8 cellular contexts compared by ENCODE assay signal in genomic region chr18:49447810-49448745, GRCh38. TPM values are rescaled to one million over a fixed set of nuclear protein-coding genes. Genes with fewer than 3 reads are reported as not detected.
DNase-seq lines count a peak whose midpoint lies in the region; ATAC-seq, FAIRE-seq and TF ChIP-seq lines count a peak whose summit lies in the region.

No MANE protein-coding gene starts in this region.

- peak; percentile 91 for FAIRE-seq in H1 (lab: Jason Lieb, UNC)

- no peaks in the 10 kb centered on the region for H3K23me2 ChIP-seq in H1 (ENCODE audit: low read depth, low read length)

- DNase-seq in GF-D8 (lab: John Stamatoyannopoulos, UW), result peak; percentile 31
- DNase-seq in NCI-H1092 (lab: John Stamatoyannopoulos, UW), result peak; percentile 9
- no peak for DNase-seq in H1 (ENCODE audit: low read depth in 1 of 2, low spot score in 2 of 2)
- DNase-seq in naive thymus-derived CD8-positive, alpha-beta T cell, result peak in 5 of 10 donors; percentile 24 to 59 (median 32)
- no peak for DNase-seq in midbrain (lab: John Stamatoyannopoulos, UW)

- H3K36me3 ChIP-seq in SU-DHL-6 (ENCODE audit: low read length) (peaks cover 13% of the 10 kb centered on the region; the same call in 1 of the 2 replicates), H1 (ENCODE audit: control insufficient read depth in 2 of 4, insufficient read depth in 4 of 4, low read length in 3 of 4) (peaks cover 0 to 16% (median 0%) of the 10 kb centered on the region in 4 experiments; a peak in 3 of 8 replicates)

- H4K8ac ChIP-seq in H1 (ENCODE audit: extremely low read depth, insufficient read depth, low read length), result no peak overlapping the region

- peaks cover 3% of the 10 kb centered on the region; the same call in 1 of the 2 replicates for H3F3A ChIP-seq in SU-DHL-6 (ENCODE audit: insufficient read depth)

- peak; percentile 30 to 58 for ATAC-seq in naive thymus-derived CD8-positive, alpha-beta T cell
- no peak for ATAC-seq in GM21367 (IDR thresholded peaks at IDR 0.05; ENCODE audit: unreplicated experiment)
- no peak for ATAC-seq in HG03039 (IDR thresholded peaks at IDR 0.05; ENCODE audit: unreplicated experiment)

- H4K20me1 ChIP-seq in SU-DHL-6 (ENCODE audit: low read depth, low read length), result no peaks in the 10 kb centered on the region; the same call in none of the 2 replicates
- H4K20me1 ChIP-seq in H1 (replicated peaks in 1 of 2; ENCODE audit: control insufficient read depth in 1 of 2, insufficient read depth in 2 of 2, low read length in 2 of 2), result no peaks in the 10 kb centered on the region

- 42% methylated on average over 3 of the region's 3 CpGs; no CpG with 5 or more reads in 1 of the 2 experiments for WGBS in H1 (ENCODE audit: extremely low coverage in 1 of 2, insufficient coverage in 1 of 2, insufficient read length in 1 of 2, insufficient replicate concordance in 2 of 2, low coverage in 1 of 2, low lambda C conversion rate in 2 of 2, missing lambda C conversion rate in 1 of 2), 2 experiments

- no peak overlapping the region for H3K56ac ChIP-seq in H1 (replicated peaks; ENCODE audit: insufficient read length, low read depth, low read length)

- H4K91ac ChIP-seq in H1 (replicated peaks; ENCODE audit: insufficient read length, low read length), result no peak overlapping the region

- TF ChIP-seq POLR2A in H1 (IDR thresholded peaks at IDR 0.05; ENCODE audit: control extremely low read depth in 1 of 2, low read depth in 2 of 2, low read length in 2 of 2), result no peak

- TF ChIP-seq CTCF in SU-DHL-6 (IDR thresholded peaks at IDR 0.05; ENCODE audit: insufficient read depth, low read length, poor library complexity, severe bottlenecking) (peak; percentile 78), H1 (IDR thresholded peaks at IDR 0.05; ENCODE audit: control extremely low read depth in 1 of 3, insufficient read depth in 1 of 3, low read depth in 1 of 3, low read length in 3 of 3) (peak in 2 of 3 experiments; percentile 76 to 85; a peak in 3 of 4 replicates)

- H3K27ac ChIP-seq in SU-DHL-6 (ENCODE audit: low read depth, low read length) (no peak overlapping the region), H1 (ENCODE audit: low read depth, low read length) (no peak overlapping the region)

- no peaks in the 10 kb centered on the region for H3K27me3 Mint-ChIP-seq in naive thymus-derived CD8-positive, alpha-beta T cell

- H3K27me3 ChIP-seq in SU-DHL-6 (ENCODE audit: low read length), result no peaks in the 10 kb centered on the region
- H3K27me3 ChIP-seq in H1 (replicated peaks in 1 of 4; ENCODE audit: control insufficient read depth in 3 of 4, extremely low read depth in 1 of 4, insufficient read depth in 3 of 4, low read length in 3 of 4), result no peaks in the 10 kb centered on the region

- H3K79me2 ChIP-seq in SU-DHL-6 (ENCODE audit: insufficient read depth, low read length), result peaks cover 97% of the 10 kb centered on the region
- H3K79me2 ChIP-seq in H1 (ENCODE audit: control insufficient read depth in 1 of 2, insufficient read depth in 2 of 2, low read length in 2 of 2), result peaks cover 0 to 2% of the 10 kb centered on the region in 2 experiments; a peak in 1 of 4 replicates

- no peak overlapping the region for H3K18ac ChIP-seq in H1 (ENCODE audit: extremely low read depth, low read length)

- no peaks in the 10 kb centered on the region for H3K9me3 ChIP-seq in SU-DHL-6 (ENCODE audit: insufficient read depth, low read length)
- H3K9me3 ChIP-seq in H1 (ENCODE audit: insufficient read depth in 2 of 2, low read depth in 1 of 2, low read length in 1 of 2), result peaks cover 11 to 21% of the 10 kb centered on the region in 2 experiments

- no peak overlapping the region for H2BK20ac ChIP-seq in H1 (ENCODE audit: low read length)

- H3K4me1 ChIP-seq in H1 (replicated peaks in 1 of 4; ENCODE audit: control insufficient read depth in 3 of 4, insufficient read depth in 4 of 4, low read length in 3 of 4), result no peaks in the 10 kb centered on the region

- peaks cover 16 to 50% (median 32%) of the 10 kb centered on the region in 4 donors for H3K4me1 Mint-ChIP-seq in naive thymus-derived CD8-positive, alpha-beta T cell

- peak; percentile 92 to 93 for TF ChIP-seq RAD21 in H1 (IDR thresholded peaks at IDR 0.05 in 1 of 2, conservative IDR thresholded peaks at IDR 0.05 in 1 of 2; ENCODE audit: low read depth in 2 of 2, low read length in 2 of 2)

- no peak overlapping the region for H4K5ac ChIP-seq in H1 (ENCODE audit: insufficient read length, low read depth, low read length)

- no peaks in the 10 kb centered on the region for H3K9me2 ChIP-seq in SU-DHL-6 (replicated peaks; ENCODE audit: insufficient read depth, low read length)

- H3K14ac ChIP-seq in H1 (ENCODE audit: insufficient read length), result no peak overlapping the region

- H3K9ac ChIP-seq in SU-DHL-6 (ENCODE audit: low read length), result no peak overlapping the region
- no peak overlapping the region for H3K9ac ChIP-seq in H1 (replicated peaks in 1 of 4; ENCODE audit: extremely low read depth in 1 of 4, low read depth in 3 of 4, low read length in 3 of 4)

- H3K4me3 ChIP-seq in SU-DHL-6 (ENCODE audit: insufficient read depth, low read length, poor library complexity, severe bottlenecking) (no peak overlapping the region), H1 (ENCODE audit: extremely low read depth in 1 of 4, insufficient read depth in 2 of 4, low read depth in 3 of 4, low read length in 4 of 4) (no peak overlapping the region)

- no peak overlapping the region for H2BK120ac ChIP-seq in H1 (replicated peaks; ENCODE audit: low read depth, low read length)

- H2BK15ac ChIP-seq in H1 (ENCODE audit: low read length), result no peak overlapping the region

- peaks cover 4 to 49% (median 36%) of the 10 kb centered on the region in 3 donors for H3K36me3 Mint-ChIP-seq in naive thymus-derived CD8-positive, alpha-beta T cell

- POLR2A ChIA-PET in H1 (lab: Charles Lee; ENCODE audit: partially characterized antibody), result no interaction called here
- POLR2A ChIA-PET in naive thymus-derived CD8-positive, alpha-beta T cell (lab: Charles Lee), result no interaction called here

- no peak overlapping the region for H2AFZ ChIP-seq in SU-DHL-6 (ENCODE audit: low read depth, low read length, severe bottlenecking)
- H2AFZ ChIP-seq in H1 (ENCODE audit: low read length), result 0 out of 2 replicates have a peak overlapping the region, but pooled peaks have one; percentile 30

- no peak overlapping the region for H3K27ac Mint-ChIP-seq in naive thymus-derived CD8-positive, alpha-beta T cell

- H3K23ac ChIP-seq in H1 (ENCODE audit: insufficient read length), result no peak overlapping the region

- no peak overlapping the region for H2AK5ac ChIP-seq in H1 (ENCODE audit: low read depth, low read length)

- no peaks in the 10 kb centered on the region for H3K79me1 ChIP-seq in H1 (ENCODE audit: low read depth, low read length)

- no peak overlapping the region for H2BK12ac ChIP-seq in H1 (ENCODE audit: low read depth, low read length)

- peaks cover 0 to 38% (median 9%) of the 10 kb centered on the region in 9 donors for H3K9me3 Mint-ChIP-seq in naive thymus-derived CD8-positive, alpha-beta T cell

- no peak overlapping the region for H3K4ac ChIP-seq in H1 (replicated peaks; ENCODE audit: insufficient read length, low read depth, low read length)

- no peak overlapping the region for H3K4me3 Mint-ChIP-seq in naive thymus-derived CD8-positive, alpha-beta T cell

- no peak overlapping the region for H2BK5ac ChIP-seq in H1 (ENCODE audit: low read depth, low read length)

- CTCF ChIA-PET in H1 (lab: Charles Lee; ENCODE audit: partially characterized antibody), result interaction anchor here (0.6 to 3.8 kb wide), 22 partner anchors 8 to 827 kb away, joined by 3 to 16 read pairs (median 3); partner anchors contain the start of gene DYM

- TF ChIP-seq EP300 in H1 (IDR thresholded peaks at IDR 0.05; ENCODE audit: borderline replicate concordance in 1 of 2, low read depth in 2 of 2, low read length in 2 of 2), result no peak

- H3K4me2 ChIP-seq in SU-DHL-6 (ENCODE audit: low read depth, low read length, poor library complexity, severe bottlenecking) (no peak overlapping the region), H1 (ENCODE audit: insufficient read depth in 1 of 2, low read depth in 2 of 2, low read length in 2 of 2) (no peak overlapping the region)

RNA-seq across cellular contexts. Expression of gene DYM, which starts 12.4 kb away (rescaled TPM):
- 60.7 and 63.8 TPM in 2 replicates for total RNA-seq in H1 (2021; fragmentation: NEBNext Ultra II Directional; extraction: Animal tissue kit (Norgen Biotek cat#: 25700))
- 25.5 and 32.9 TPM in 2 replicates for polyA plus RNA-seq in H1 (2011; rRNA removed)
- 29.7 TPM for polyA plus RNA-seq in H1 (2011; cell fraction: cytosol; rRNA removed)
- polyA plus RNA-seq in H1 (2011; cell fraction: nucleus; rRNA removed), result 26.4 TPM
- 29.7 to 50.9 TPM (median 34.3 TPM) in 4 replicates for polyA plus RNA-seq in H1 (2012, experiment 1 of 2)
- 4.5 TPM for polyA plus RNA-seq in H1 (2012, experiment 2 of 2)
- 36.2 TPM for polyA plus RNA-seq in H1 (2013, experiment 1 of 2)
- polyA plus RNA-seq in H1 (2013, experiment 2 of 2), result 34.9 TPM
- polyA minus RNA-seq in H1 (2011; rRNA and poly(A)+ RNA removed), result 79.1 and 91.3 TPM in 2 replicates
- 50.1 TPM for polyA minus RNA-seq in H1 (2011; cell fraction: cytosol; rRNA and poly(A)+ RNA removed)
- polyA minus RNA-seq in H1 (2011; cell fraction: nucleus; rRNA and poly(A)+ RNA removed), result 183 TPM
- 10 to 100 TPM; 55.9 to 63.5 TPM for total RNA-seq in naive thymus-derived CD8-positive, alpha-beta T cell
- polyA plus RNA-seq in naive thymus-derived CD8-positive, alpha-beta T cell, result 10 to 100 TPM; 26.6 to 35.6 (median 33.5) TPM

RNA-seq across cellular contexts. Expression of gene C18orf32, which starts 39.0 kb away (rescaled TPM):
- 20.1 and 22.9 TPM in 2 replicates for total RNA-seq in H1 (2021; fragmentation: NEBNext Ultra II Directional; extraction: Animal tissue kit (Norgen Biotek cat#: 25700))
- 14.9 and 17.3 TPM in 2 replicates for polyA plus RNA-seq in H1 (2011; rRNA removed)
- polyA plus RNA-seq in H1 (2011; cell fraction: cytosol; rRNA removed), result 21.1 TPM
- 11.5 TPM for polyA plus RNA-seq in H1 (2011; cell fraction: nucleus; rRNA removed)
- polyA plus RNA-seq in H1 (2012, experiment 1 of 2), result 5.7 to 9.1 TPM (median 8.2 TPM) in 4 replicates
- 17.5 TPM for polyA plus RNA-seq in H1 (2012, experiment 2 of 2)
- 39.6 TPM for polyA plus RNA-seq in H1 (2013, experiment 1 of 2)
- 42.4 TPM for polyA plus RNA-seq in H1 (2013, experiment 2 of 2)
- 1.1 and 1.7 TPM in 2 replicates for polyA minus RNA-seq in H1 (2011; rRNA and poly(A)+ RNA removed)
- polyA minus RNA-seq in H1 (2011; cell fraction: cytosol; rRNA and poly(A)+ RNA removed), result 8.6 TPM
- polyA minus RNA-seq in H1 (2011; cell fraction: nucleus; rRNA and poly(A)+ RNA removed), result 6.0 TPM
- 10 to 100 TPM; 43.3 to 57.3 TPM for total RNA-seq in naive thymus-derived CD8-positive, alpha-beta T cell
- polyA plus RNA-seq in naive thymus-derived CD8-positive, alpha-beta T cell, result 10 to 100 TPM; 64.3 to 82.2 (median 67.1) TPM

RNA-seq across cellular contexts. Expression of gene RPL17, which starts 44.2 kb away (rescaled TPM):
- 2,692 and 2,707 TPM in 2 replicates for total RNA-seq in H1 (2021; fragmentation: NEBNext Ultra II Directional; extraction: Animal tissue kit (Norgen Biotek cat#: 25700))
- polyA plus RNA-seq in H1 (2011; rRNA removed), result 2,550 and 4,330 TPM in 2 replicates
- polyA plus RNA-seq in H1 (2011; cell fraction: cytosol; rRNA removed), result 4,763 TPM
- polyA plus RNA-seq in H1 (2011; cell fraction: nucleus; rRNA removed), result 1,813 TPM
- polyA plus RNA-seq in H1 (2012, experiment 1 of 2), result 3,622 to 5,232 TPM (median 4,180 TPM) in 4 replicates
- polyA plus RNA-seq in H1 (2012, experiment 2 of 2), result 1,892 TPM
- polyA plus RNA-seq in H1 (2013, experiment 1 of 2), result 4,430 TPM
- polyA plus RNA-seq in H1 (2013, experiment 2 of 2), result 4,563 TPM
- 1,374 and 2,105 TPM in 2 replicates for polyA minus RNA-seq in H1 (2011; rRNA and poly(A)+ RNA removed)
- polyA minus RNA-seq in H1 (2011; cell fraction: cytosol; rRNA and poly(A)+ RNA removed), result 674 TPM
- 1,076 TPM for polyA minus RNA-seq in H1 (2011; cell fraction: nucleus; rRNA and poly(A)+ RNA removed)
- 1,000 to 10,000 TPM; 2,176 to 2,255 TPM for total RNA-seq in naive thymus-derived CD8-positive, alpha-beta T cell
- polyA plus RNA-seq in naive thymus-derived CD8-positive, alpha-beta T cell, result 1,000 to 10,000 TPM; 2,216 to 2,427 (median 2,221) TPM

Comparison
In these comparisons a context has a peak if more than half of its experiments do, and no peak if none do; other contexts are left out.
1. DNase-seq: peak in GF-D8 (single experiment) and NCI-H1092 (single experiment); none in H1 (0 of 2) and midbrain (single experiment).
2. ATAC-seq: peak in naive thymus-derived CD8-positive, alpha-beta T cell (2 of 2); none in GM21367 (single experiment) and HG03039 (single experiment).